ENCODE assay signal across 1 cellular context in the genomic region with DNA sequence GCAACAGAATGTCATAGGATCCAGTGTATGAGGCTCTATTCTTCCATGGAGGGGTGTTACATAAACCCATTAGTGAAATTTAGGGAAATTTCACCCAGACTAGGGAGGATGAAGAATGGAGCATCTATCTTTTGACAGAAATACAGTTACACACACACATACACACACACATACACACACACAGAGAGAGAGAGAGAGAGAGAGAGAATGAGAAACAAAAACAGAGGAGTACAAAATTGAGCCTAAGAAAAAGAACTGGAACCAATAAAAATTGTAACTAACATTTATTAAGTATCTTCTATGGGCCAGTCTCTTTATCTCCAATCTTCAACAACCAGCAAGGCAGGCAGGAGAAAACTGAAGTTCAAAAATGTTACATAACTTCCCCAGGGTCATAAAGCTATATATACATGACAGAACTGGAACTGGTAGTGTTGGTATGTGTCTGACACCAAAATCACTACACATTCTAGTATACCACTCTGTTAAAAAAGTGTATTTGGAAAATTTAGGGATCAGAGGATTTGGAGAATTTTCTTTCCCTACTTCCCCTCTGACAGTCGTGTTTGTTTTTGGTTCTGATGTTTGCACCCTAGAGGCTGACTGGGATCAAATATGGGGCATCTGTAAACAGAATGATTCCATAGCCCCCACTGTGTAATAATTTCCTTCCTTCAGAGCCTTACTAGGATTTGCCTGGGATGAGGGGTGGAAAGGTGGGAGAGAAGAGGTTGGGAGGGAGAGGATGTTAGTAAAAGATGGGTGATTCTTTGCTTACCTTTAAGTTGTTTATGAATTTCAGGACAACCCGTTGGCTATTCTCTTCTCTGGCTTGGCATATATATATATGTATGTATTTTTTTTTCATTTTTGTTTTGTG.
A peak's percentile ranks its signal among the peaks of the same experiment; 100 is the strongest.
TF ChIP-seq lines count a peak whose summit lies in the region.

No MANE protein-coding gene starts in this region.

TF ChIP-seq in K562, 482 proteins besides CTCF, POLR2A, EP300 and RAD21 (continued from another document and continues in another):
- TF ChIP-seq, protein P1, sequence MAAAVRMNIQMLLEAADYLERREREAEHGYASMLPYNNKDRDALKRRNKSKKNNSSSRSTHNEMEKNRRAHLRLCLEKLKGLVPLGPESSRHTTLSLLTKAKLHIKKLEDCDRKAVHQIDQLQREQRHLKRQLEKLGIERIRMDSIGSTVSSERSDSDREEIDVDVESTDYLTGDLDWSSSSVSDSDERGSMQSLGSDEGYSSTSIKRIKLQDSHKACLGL (CRISPR knock-in tag; IDR thresholded peaks at IDR 0.05; ENCODE audit: borderline replicate concordance, poor library complexity, severe bottlenecking), result no peak
- TF ChIP-seq, protein P2, sequence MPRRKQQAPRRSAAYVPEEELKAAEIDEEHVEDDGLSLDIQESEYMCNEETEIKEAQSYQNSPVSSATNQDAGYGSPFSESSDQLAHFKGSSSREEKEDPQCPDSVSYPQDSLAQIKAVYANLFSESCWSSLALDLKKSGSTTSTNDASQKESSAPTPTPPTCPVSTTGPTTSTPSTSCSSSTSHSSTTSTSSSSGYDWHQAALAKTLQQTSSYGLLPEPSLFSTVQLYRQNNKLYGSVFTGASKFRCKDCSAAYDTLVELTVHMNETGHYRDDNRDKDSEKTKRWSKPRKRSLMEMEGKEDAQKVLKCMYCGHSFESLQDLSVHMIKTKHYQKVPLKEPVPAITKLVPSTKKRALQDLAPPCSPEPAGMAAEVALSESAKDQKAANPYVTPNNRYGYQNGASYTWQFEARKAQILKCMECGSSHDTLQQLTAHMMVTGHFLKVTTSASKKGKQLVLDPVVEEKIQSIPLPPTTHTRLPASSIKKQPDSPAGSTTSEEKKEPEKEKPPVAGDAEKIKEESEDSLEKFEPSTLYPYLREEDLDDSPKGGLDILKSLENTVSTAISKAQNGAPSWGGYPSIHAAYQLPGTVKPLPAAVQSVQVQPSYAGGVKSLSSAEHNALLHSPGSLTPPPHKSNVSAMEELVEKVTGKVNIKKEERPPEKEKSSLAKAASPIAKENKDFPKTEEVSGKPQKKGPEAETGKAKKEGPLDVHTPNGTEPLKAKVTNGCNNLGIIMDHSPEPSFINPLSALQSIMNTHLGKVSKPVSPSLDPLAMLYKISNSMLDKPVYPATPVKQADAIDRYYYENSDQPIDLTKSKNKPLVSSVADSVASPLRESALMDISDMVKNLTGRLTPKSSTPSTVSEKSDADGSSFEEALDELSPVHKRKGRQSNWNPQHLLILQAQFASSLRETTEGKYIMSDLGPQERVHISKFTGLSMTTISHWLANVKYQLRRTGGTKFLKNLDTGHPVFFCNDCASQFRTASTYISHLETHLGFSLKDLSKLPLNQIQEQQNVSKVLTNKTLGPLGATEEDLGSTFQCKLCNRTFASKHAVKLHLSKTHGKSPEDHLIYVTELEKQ (CRISPR knock-in tag; IDR thresholded peaks at IDR 0.05), result no peak
- TF ChIP-seq ZNF644 (tag; IDR thresholded peaks at IDR 0.05; ENCODE audit: low read depth) (peak; percentile 4; the same call in 1 of the 2 replicates), HDAC1 (IDR thresholded peaks at IDR 0.05) (no peak), PTTG1 (tag; IDR thresholded peaks at IDR 0.05; ENCODE audit: low read depth) (no peak), BRCA1 (IDR thresholded peaks at IDR 0.05) (no peak), BRCA1 (CRISPR knock-in tag; IDR thresholded peaks at IDR 0.05) (no peak), ZNF184 (CRISPR knock-in tag; IDR thresholded peaks at IDR 0.05) (no peak), KLF6 (CRISPR knock-in tag; IDR thresholded peaks at IDR 0.05; ENCODE audit: borderline replicate concordance) (no peak), STAG1 (CRISPR knock-in tag; IDR thresholded peaks at IDR 0.05; ENCODE audit: borderline replicate concordance) (no peak), ZZZ3 (IDR thresholded peaks at IDR 0.05) (no peak), ZNF23 (CRISPR knock-in tag; IDR thresholded peaks at IDR 0.05) (no peak), ZNF217 (CRISPR knock-in tag; IDR thresholded peaks at IDR 0.05) (no peak), CREB1 (IDR thresholded peaks at IDR 0.05) (no peak), CREB1 (CRISPR knock-in tag; IDR thresholded peaks at IDR 0.05) (no peak), ZNF79 (CRISPR knock-in tag; IDR thresholded peaks at IDR 0.05; ENCODE audit: low read depth) (no peak), DMBX1 (CRISPR knock-in tag; IDR thresholded peaks at IDR 0.05; ENCODE audit: borderline replicate concordance) (no peak), KLF1 (tag; IDR thresholded peaks at IDR 0.05) (no peak), RHOXF2B (CRISPR knock-in tag; conservative IDR thresholded peaks at IDR 0.05) (no peak), RBM17 (IDR thresholded peaks at IDR 0.05; ENCODE audit: borderline replicate concordance, low read depth, low read length) (no peak), C11orf30 (IDR thresholded peaks at IDR 0.05; ENCODE audit: low read depth) (no peak), GATA2 (CRISPR knock-in tag; IDR thresholded peaks at IDR 0.05) (0 out of 2 replicates have a peak, but pooled peaks have one; percentile 8), HDAC6 (IDR thresholded peaks at IDR 0.05; ENCODE audit: low read depth, low read length) (no peak), MYNN (IDR thresholded peaks at IDR 0.05) (no peak), MYNN (CRISPR knock-in tag; IDR thresholded peaks at IDR 0.05) (no peak), FOXK2 (conservative IDR thresholded peaks at IDR 0.05 in 1 of 2, IDR thresholded peaks at IDR 0.05 in 1 of 2; ENCODE audit: low read depth in 2 of 2) (0 out of 4 replicates have a peak, but pooled peaks of 1 of the 2 experiments have one; percentile 33), SUPT5H (IDR thresholded peaks at IDR 0.05) (no peak), SP2 (IDR thresholded peaks at IDR 0.05; ENCODE audit: extremely low read depth, low read depth, low read length, poor library complexity, severe bottlenecking) (no peak), NFIC (IDR thresholded peaks at IDR 0.05) (no peak), GATAD2A (IDR thresholded peaks at IDR 0.05) (0 out of 2 replicates have a peak, but pooled peaks have one; percentile 15), SMARCE1 (IDR thresholded peaks at IDR 0.05) (0 out of 2 replicates have a peak, but pooled peaks have one; percentile 12), CEBPG (CRISPR knock-in tag; IDR thresholded peaks at IDR 0.05) (no peak), CEBPG (tag; conservative IDR thresholded peaks at IDR 0.05 in 1 of 2, IDR thresholded peaks at IDR 0.05 in 1 of 2) (0 out of 4 replicates have a peak, but pooled peaks of 1 of the 2 experiments have one; percentile 22)
- TF ChIP-seq, protein P3, sequence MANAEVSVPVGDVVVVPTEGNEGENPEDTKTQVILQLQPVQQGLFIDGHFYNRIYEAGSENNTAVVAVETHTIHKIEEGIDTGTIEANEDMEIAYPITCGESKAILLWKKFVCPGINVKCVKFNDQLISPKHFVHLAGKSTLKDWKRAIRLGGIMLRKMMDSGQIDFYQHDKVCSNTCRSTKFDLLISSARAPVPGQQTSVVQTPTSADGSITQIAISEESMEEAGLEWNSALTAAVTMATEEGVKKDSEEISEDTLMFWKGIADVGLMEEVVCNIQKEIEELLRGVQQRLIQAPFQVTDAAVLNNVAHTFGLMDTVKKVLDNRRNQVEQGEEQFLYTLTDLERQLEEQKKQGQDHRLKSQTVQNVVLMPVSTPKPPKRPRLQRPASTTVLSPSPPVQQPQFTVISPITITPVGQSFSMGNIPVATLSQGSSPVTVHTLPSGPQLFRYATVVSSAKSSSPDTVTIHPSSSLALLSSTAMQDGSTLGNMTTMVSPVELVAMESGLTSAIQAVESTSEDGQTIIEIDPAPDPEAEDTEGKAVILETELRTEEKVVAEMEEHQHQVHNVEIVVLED (CRISPR knock-in tag; IDR thresholded peaks at IDR 0.05), result 0 out of 2 replicates have a peak, but pooled peaks have one; percentile 14
- TF ChIP-seq, protein P4, sequence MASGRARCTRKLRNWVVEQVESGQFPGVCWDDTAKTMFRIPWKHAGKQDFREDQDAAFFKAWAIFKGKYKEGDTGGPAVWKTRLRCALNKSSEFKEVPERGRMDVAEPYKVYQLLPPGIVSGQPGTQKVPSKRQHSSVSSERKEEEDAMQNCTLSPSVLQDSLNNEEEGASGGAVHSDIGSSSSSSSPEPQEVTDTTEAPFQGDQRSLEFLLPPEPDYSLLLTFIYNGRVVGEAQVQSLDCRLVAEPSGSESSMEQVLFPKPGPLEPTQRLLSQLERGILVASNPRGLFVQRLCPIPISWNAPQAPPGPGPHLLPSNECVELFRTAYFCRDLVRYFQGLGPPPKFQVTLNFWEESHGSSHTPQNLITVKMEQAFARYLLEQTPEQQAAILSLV (tag; IDR thresholded peaks at IDR 0.05), result no peak
- TF ChIP-seq, protein P5, sequence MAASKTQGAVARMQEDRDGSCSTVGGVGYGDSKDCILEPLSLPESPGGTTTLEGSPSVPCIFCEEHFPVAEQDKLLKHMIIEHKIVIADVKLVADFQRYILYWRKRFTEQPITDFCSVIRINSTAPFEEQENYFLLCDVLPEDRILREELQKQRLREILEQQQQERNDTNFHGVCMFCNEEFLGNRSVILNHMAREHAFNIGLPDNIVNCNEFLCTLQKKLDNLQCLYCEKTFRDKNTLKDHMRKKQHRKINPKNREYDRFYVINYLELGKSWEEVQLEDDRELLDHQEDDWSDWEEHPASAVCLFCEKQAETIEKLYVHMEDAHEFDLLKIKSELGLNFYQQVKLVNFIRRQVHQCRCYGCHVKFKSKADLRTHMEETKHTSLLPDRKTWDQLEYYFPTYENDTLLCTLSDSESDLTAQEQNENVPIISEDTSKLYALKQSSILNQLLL (CRISPR knock-in tag; IDR thresholded peaks at IDR 0.05; ENCODE audit: borderline replicate concordance), result no peak
- TF ChIP-seq, protein P6, sequence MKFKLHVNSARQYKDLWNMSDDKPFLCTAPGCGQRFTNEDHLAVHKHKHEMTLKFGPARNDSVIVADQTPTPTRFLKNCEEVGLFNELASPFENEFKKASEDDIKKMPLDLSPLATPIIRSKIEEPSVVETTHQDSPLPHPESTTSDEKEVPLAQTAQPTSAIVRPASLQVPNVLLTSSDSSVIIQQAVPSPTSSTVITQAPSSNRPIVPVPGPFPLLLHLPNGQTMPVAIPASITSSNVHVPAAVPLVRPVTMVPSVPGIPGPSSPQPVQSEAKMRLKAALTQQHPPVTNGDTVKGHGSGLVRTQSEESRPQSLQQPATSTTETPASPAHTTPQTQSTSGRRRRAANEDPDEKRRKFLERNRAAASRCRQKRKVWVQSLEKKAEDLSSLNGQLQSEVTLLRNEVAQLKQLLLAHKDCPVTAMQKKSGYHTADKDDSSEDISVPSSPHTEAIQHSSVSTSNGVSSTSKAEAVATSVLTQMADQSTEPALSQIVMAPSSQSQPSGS (CRISPR knock-in tag; IDR thresholded peaks at IDR 0.05), result no peak
- TF ChIP-seq, protein P7, sequence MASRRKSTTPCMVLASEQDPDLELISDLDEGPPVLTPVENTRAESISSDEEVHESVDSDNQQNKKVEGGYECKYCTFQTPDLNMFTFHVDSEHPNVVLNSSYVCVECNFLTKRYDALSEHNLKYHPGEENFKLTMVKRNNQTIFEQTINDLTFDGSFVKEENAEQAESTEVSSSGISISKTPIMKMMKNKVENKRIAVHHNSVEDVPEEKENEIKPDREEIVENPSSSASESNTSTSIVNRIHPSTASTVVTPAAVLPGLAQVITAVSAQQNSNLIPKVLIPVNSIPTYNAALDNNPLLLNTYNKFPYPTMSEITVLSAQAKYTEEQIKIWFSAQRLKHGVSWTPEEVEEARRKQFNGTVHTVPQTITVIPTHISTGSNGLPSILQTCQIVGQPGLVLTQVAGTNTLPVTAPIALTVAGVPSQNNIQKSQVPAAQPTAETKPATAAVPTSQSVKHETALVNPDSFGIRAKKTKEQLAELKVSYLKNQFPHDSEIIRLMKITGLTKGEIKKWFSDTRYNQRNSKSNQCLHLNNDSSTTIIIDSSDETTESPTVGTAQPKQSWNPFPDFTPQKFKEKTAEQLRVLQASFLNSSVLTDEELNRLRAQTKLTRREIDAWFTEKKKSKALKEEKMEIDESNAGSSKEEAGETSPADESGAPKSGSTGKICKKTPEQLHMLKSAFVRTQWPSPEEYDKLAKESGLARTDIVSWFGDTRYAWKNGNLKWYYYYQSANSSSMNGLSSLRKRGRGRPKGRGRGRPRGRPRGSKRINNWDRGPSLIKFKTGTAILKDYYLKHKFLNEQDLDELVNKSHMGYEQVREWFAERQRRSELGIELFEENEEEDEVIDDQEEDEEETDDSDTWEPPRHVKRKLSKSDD (conservative IDR thresholded peaks at IDR 0.05; ENCODE audit: low read length), result no peak
- TF ChIP-seq, protein P8, sequence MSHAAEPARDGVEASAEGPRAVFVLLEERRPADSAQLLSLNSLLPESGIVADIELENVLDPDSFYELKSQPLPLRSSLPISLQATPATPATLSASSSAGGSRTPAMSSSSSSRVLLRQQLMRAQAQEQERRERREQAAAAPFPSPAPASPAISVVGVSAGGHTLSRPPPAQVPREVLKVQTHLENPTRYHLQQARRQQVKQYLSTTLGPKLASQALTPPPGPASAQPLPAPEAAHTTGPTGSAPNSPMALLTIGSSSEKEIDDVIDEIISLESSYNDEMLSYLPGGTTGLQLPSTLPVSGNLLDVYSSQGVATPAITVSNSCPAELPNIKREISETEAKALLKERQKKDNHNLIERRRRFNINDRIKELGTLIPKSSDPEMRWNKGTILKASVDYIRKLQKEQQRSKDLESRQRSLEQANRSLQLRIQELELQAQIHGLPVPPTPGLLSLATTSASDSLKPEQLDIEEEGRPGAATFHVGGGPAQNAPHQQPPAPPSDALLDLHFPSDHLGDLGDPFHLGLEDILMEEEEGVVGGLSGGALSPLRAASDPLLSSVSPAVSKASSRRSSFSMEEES (CRISPR knock-in tag; IDR thresholded peaks at IDR 0.05), result no peak
- TF ChIP-seq, protein P9, sequence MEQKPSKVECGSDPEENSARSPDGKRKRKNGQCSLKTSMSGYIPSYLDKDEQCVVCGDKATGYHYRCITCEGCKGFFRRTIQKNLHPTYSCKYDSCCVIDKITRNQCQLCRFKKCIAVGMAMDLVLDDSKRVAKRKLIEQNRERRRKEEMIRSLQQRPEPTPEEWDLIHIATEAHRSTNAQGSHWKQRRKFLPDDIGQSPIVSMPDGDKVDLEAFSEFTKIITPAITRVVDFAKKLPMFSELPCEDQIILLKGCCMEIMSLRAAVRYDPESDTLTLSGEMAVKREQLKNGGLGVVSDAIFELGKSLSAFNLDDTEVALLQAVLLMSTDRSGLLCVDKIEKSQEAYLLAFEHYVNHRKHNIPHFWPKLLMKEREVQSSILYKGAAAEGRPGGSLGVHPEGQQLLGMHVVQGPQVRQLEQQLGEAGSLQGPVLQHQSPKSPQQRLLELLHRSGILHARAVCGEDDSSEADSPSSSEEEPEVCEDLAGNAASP (IDR thresholded peaks at IDR 0.05), result no peak
- TF ChIP-seq, protein P10, sequence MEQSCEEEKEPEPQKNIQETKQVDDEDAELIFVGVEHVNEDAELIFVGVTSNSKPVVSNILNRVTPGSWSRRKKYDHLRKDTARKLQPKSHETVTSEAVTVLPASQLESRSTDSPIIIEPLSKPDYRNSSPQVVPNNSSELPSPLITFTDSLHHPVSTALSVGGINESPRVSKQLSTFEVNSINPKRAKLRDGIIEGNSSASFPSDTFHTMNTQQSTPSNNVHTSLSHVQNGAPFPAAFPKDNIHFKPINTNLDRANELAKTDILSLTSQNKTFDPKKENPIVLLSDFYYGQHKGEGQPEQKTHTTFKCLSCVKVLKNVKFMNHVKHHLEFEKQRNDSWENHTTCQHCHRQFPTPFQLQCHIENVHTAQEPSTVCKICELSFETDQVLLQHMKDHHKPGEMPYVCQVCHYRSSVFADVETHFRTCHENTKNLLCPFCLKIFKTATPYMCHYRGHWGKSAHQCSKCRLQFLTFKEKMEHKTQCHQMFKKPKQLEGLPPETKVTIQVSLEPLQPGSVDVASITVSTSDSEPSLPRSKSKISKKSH (CRISPR knock-in tag; IDR thresholded peaks at IDR 0.05), result no peak
